In genomic region chr12:2034633-2035420, GRCh38 we compare ENCODE assay signal across 1 cellular context.
TF ChIP-seq lines count a peak whose summit lies in the region.

No MANE protein-coding gene starts in this region.

TF ChIP-seq in Ishikawa, 13 proteins besides CTCF, POLR2A, EP300 and RAD21 (continued from another document):
- no peak for TF ChIP-seq REST (IDR thresholded peaks at IDR 0.05; ENCODE audit: low read depth)
- no peak for TF ChIP-seq EGR1 (IDR thresholded peaks at IDR 0.05)
- TF ChIP-seq CEBPB (IDR thresholded peaks at IDR 0.05): no peak
- TF ChIP-seq ZBTB7A (IDR thresholded peaks at IDR 0.05; ENCODE audit: low read depth): no peak
- TF ChIP-seq NFIC (IDR thresholded peaks at IDR 0.05): peak; percentile 83
- TF ChIP-seq USF1 (IDR thresholded peaks at IDR 0.05): peak; percentile 31; the same call in 1 of the 2 replicates
- TF ChIP-seq CREB1 (IDR thresholded peaks at IDR 0.05; ENCODE audit: low read depth): no peak
